Comparison of ENCODE assay signal across 12 cellular contexts in the genomic region with DNA sequence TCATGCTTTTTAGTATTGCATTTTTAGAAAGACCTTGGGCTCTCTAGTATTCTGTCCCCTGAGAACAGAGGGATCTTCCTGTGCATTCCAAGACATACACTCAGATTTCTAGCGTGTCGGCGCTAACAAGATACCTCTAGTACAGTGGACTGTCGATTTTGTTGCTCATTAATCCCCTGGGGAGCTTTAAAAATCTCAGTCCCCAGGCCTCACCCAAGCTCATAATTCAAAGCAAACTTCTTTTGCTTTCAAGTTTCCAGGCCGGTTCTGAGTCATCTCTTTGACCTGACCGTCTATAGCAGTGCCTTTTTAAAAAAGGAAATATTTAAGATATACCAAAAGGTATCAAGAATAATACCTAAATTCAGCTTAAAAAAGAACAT.
DNase-seq lines count a peak whose midpoint lies in the region; ATAC-seq, FAIRE-seq and TF ChIP-seq lines count a peak whose summit lies in the region.
"Had no signal": no experiment of that assay in that cellular context is flagged by ENCODE, and none has a peak within 500 bp of the region (broad histone marks: within the 10 kb centered on the region; RNA-seq: fewer than 3 reads in every experiment).

No MANE protein-coding gene starts in this region.

- peaks cover 1% of the 10 kb centered on the region for H3K9me3 Mint-ChIP-seq in activated naive CD4-positive, alpha-beta T cell treated with anti-CD3 and anti-CD28 coated beads, Interleukin-2, amount 10 ng/mL, durations not matched to agents 7 days and 5 days

- no peak overlapping the region for H3K4me3 Mint-ChIP-seq in activated naive CD4-positive, alpha-beta T cell treated with anti-CD3 and anti-CD28 coated beads, Interleukin-2, amount 10 ng/mL, durations not matched to agents 7 days and 5 days
- H3K4me3 Mint-ChIP-seq: naive B cell had no signal

- no peak overlapping the region for H3K27ac ChIP-seq in kidney (ENCODE audit: low read depth in 2 of 2, low read length in 2 of 2)

- no peaks in the 10 kb centered on the region for H3K27me3 Mint-ChIP-seq in activated naive CD4-positive, alpha-beta T cell treated with anti-CD3 and anti-CD28 coated beads, Interleukin-2, amount 10 ng/mL, durations not matched to agents 7 days and 5 days
- H3K27me3 Mint-ChIP-seq: naive B cell had no signal

- FAIRE-seq in kidney (lab: Jason Lieb, UNC): no peak

- H3K9ac ChIP-seq in kidney (ENCODE audit: low read length in 2 of 2): no peak overlapping the region

- H3K4me3 ChIP-seq in kidney (ENCODE audit: low read length in 2 of 2): no peak overlapping the region

- peaks cover 0 to 2% of the 10 kb centered on the region in 2 donors for H3K4me1 ChIP-seq in kidney (ENCODE audit: control insufficient read depth in 1 of 2, insufficient read depth in 1 of 2, low read depth in 1 of 2, low read length in 2 of 2)

- ATAC-seq in GM21786 (IDR thresholded peaks at IDR 0.05; ENCODE audit: unreplicated experiment) (peak; percentile 87), HG03575 (IDR thresholded peaks at IDR 0.05; ENCODE audit: extremely low read depth, insufficient number of reproducible peaks, low FRiP score, unreplicated experiment) (peak; percentile 66)

- intact Hi-C loops in kidney (cut with DNase I): no loop called here

- H3K4me1 Mint-ChIP-seq in activated naive CD4-positive, alpha-beta T cell treated with anti-CD3 and anti-CD28 coated beads, Interleukin-2, amount 10 ng/mL, durations not matched to agents 7 days and 5 days: peaks cover 2% of the 10 kb centered on the region

- H3K36me3 Mint-ChIP-seq in activated naive CD4-positive, alpha-beta T cell treated with anti-CD3 and anti-CD28 coated beads, Interleukin-2, amount 10 ng/mL, durations not matched to agents 7 days and 5 days: peaks cover 22% of the 10 kb centered on the region

- CTCF ChIA-PET in activated naive CD4-positive, alpha-beta T cell treated with anti-CD3 and anti-CD28 coated beads, Interleukin-2, amount 10 ng/mL, durations not matched to agents 7 days and 5 days (lab: Charles Lee): interaction anchor here (0.7 to 1.2 kb wide), 2 partner anchors 13 to 227 kb away, joined by 4 read pairs; no protein-coding TSS in a partner anchor

- no peaks in the 10 kb centered on the region for H3K36me3 ChIP-seq in kidney (ENCODE audit: control insufficient read depth in 1 of 2, insufficient read depth in 2 of 2, low read length in 2 of 2)

- no peak overlapping the region for H3K27ac Mint-ChIP-seq in activated naive CD4-positive, alpha-beta T cell treated with anti-CD3 and anti-CD28 coated beads, Interleukin-2, amount 10 ng/mL, durations not matched to agents 7 days and 5 days

- DNase-seq in GM04504 (ENCODE audit: low read depth) (peak; percentile 63), hepatic stellate cell (ENCODE audit: low spot score) (peak; percentile 33), kidney (no peak), ecto neural progenitor cell (ENCODE audit: low spot score) (no peak), islet precursor cell (no peak)
- no peak for DNase-seq in activated naive CD4-positive, alpha-beta T cell treated with anti-CD3 and anti-CD28 coated beads, Interleukin-2, amount 10 ng/mL, durations not matched to agents 7 days and 5 days
- DNase-seq: DMS53; effector CD8-positive, alpha-beta T cell; naive B cell; stimulated activated naive CD4-positive, alpha-beta T cell had no signal

- no peaks in the 10 kb centered on the region for H3K9me3 ChIP-seq in kidney (ENCODE audit: control insufficient read depth in 1 of 2, low read length in 2 of 2)

- TF ChIP-seq CTCF in kidney (IDR thresholded peaks at IDR 0.05; ENCODE audit: borderline replicate concordance, extremely low read depth, insufficient read depth): no peak

Comparison
In these comparisons a context has a peak if more than half of its experiments do, and no peak if none do; other contexts are left out.
1. DNase-seq: peak in GM04504 (single experiment) and hepatic stellate cell (single experiment); none in kidney (single experiment), ecto neural progenitor cell (single experiment), activated naive CD4-positive, alpha-beta T cell treated with anti-CD3 and anti-CD28 coated beads, Interleukin-2, amount 10 ng/mL, durations not matched to agents 7 days and 5 days (single experiment) and islet precursor cell (single experiment).